In the genomic region with DNA sequence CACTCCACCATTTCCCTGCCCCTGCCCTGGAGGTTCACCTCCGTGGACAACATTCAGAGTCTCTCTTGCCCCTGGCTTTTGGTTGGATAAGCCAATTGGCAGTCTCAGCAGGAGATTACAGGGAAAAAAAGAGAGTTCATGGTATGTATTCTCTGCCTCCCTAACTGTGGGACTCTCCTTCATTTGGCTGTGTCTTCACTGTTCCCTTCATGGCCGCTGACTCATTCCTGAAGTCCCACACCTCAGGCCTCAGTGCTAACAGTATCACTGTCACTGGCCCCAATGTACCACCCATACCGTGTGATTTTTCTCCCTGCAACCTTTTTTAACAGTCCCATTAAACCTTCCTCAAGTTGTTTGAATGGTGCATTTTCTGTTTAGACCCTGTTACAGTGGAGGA, we compare ENCODE assay signal across 21 cellular contexts.
A peak's percentile ranks its signal among the peaks of the same experiment; 100 is the strongest.
DNase-seq lines count a peak whose midpoint lies in the region; FAIRE-seq and TF ChIP-seq lines count a peak whose summit lies in the region.
"Had no signal": no experiment of that assay in that cellular context is flagged by ENCODE, and none has a peak within 500 bp of the region (broad histone marks: within the 10 kb centered on the region; RNA-seq: fewer than 3 reads in every experiment).

No MANE protein-coding gene starts in this region.

- H4K20me1 ChIP-seq in GM23248 (ENCODE audit: insufficient read depth) = no peaks in the 10 kb centered on the region
- H4K20me1 ChIP-seq in neural progenitor cell (ENCODE audit: low read depth) = no peaks in the 10 kb centered on the region

- H3K4me3 ChIP-seq in GM23248 (no peak overlapping the region), neural progenitor cell (no peak overlapping the region)
- H3K4me3 ChIP-seq: hepatocyte, psoas muscle, vagina had no signal

- H3K4me2 ChIP-seq in GM23248 (ENCODE audit: unreplicated experiment) = no peak overlapping the region
- H3K4me2 ChIP-seq in neural progenitor cell = no peak overlapping the region
- H3K4me2 ChIP-seq: hepatocyte had no signal

- H3K4me1 ChIP-seq in GM23248 (ENCODE audit: insufficient read depth) (peaks cover 4% of the 10 kb centered on the region; the same call in 1 of the 2 replicates), neural progenitor cell (peaks cover 8% of the 10 kb centered on the region)
- H3K4me1 ChIP-seq: psoas muscle, vagina had no signal

- H3K36me3 Mint-ChIP-seq in neural progenitor cell = no peaks in the 10 kb centered on the region
- H3K36me3 Mint-ChIP-seq: activated naive CD4-positive, alpha-beta T cell treated with anti-CD3 and anti-CD28 coated beads, Interleukin-2, amount 50 U/mL, for 72 hours had no signal

- H3K27me3 ChIP-seq in GM23248 (replicated peaks; ENCODE audit: insufficient read depth) (no peaks in the 10 kb centered on the region), neural progenitor cell (no peaks in the 10 kb centered on the region)
- H3K27me3 ChIP-seq: hepatocyte, vagina had no signal

- H3K27ac ChIP-seq in GM23248 (no peak overlapping the region), neural progenitor cell (no peak overlapping the region)
- H3K27ac ChIP-seq: hepatocyte, psoas muscle, vagina had no signal

- TF ChIP-seq CTCF in GM13977 (IDR thresholded peaks at IDR 0.05; ENCODE audit: extremely low read depth, insufficient read depth, missing control alignments) (no peak), neural progenitor cell (IDR thresholded peaks at IDR 0.05) (no peak)

- in situ Hi-C loops in GM13977 (cut with MboI; ENCODE audit: low pct_unique_long_range_greater_than_20kb, low sequenced_read_pairs, unreplicated experiment) = no loop called here
- in situ Hi-C loops in GM23248 (cut with MboI) = loop anchor here (25.0 kb wide), 1 partner anchor 841 kb away; no protein-coding TSS in a partner anchor

- H3K4me3 Mint-ChIP-seq in neural progenitor cell = no peak overlapping the region
- H3K4me3 Mint-ChIP-seq: activated T-cell treated with anti-CD3 and anti-CD28 coated beads, Interleukin-2, amount 50 U/mL, for 72 hours; natural killer cell had no signal

- no peak overlapping the region for H3K9ac ChIP-seq in GM23248
- H3K9ac ChIP-seq in neural progenitor cell = no peak overlapping the region

- H2AFZ ChIP-seq in GM23248 (peak overlapping the region; percentile 36; the same call in 1 of the 2 replicates), neural progenitor cell (replicated peaks) (no peak overlapping the region)
- H2AFZ ChIP-seq: hepatocyte had no signal

- peaks cover 12% of the 10 kb centered on the region for H3K9me3 Mint-ChIP-seq in neural progenitor cell

- no peaks in the 10 kb centered on the region for H3K79me2 ChIP-seq in GM23248 (ENCODE audit: insufficient read depth)
- no peaks in the 10 kb centered on the region for H3K79me2 ChIP-seq in neural progenitor cell (ENCODE audit: low read depth)
- H3K79me2 ChIP-seq: hepatocyte had no signal

- H3K9me3 ChIP-seq in GM23248 (ENCODE audit: low read depth) (no peaks in the 10 kb centered on the region), neural progenitor cell (ENCODE audit: low read depth) (no peaks in the 10 kb centered on the region)
- H3K9me3 ChIP-seq: psoas muscle, vagina had no signal

- peaks cover 4% of the 10 kb centered on the region for H3K4me1 Mint-ChIP-seq in neural progenitor cell
- H3K4me1 Mint-ChIP-seq: natural killer cell had no signal

- DNase-seq in GM13977 (ENCODE audit: low spot score) (peak; percentile 12), GM23248 (no peak), NCI-H82 treated with DMSO at 0.1 percent for 48 hours (lab: John Stamatoyannopoulos, UW; ENCODE audit: unreplicated experiment) (peak; percentile 30), neural progenitor cell (ENCODE audit: low spot score) (peak; percentile 32), nucleus accumbens (lab: John Stamatoyannopoulos, UW) (no peak), HK-2 (ENCODE audit: unreplicated experiment) (no peak), GM19239 (ENCODE audit: insufficient read length, low spot score) (no peak)
- DNase-seq: activated CD4-positive, CD25-positive, alpha-beta regulatory T cell; activated CD8-positive, alpha-beta memory T cell treated with anti-CD3 and anti-CD28 coated beads for 24 hours; activated T-cell treated with anti-CD3 and anti-CD28 coated beads, Interleukin-2, amount 50 U/mL, for 72 hours; kidney; natural killer cell; NCI-H345; psoas muscle; small intestine; stimulated activated CD4-positive, alpha-beta T cell treated with anti-CD3 and anti-CD28 coated beads, Interleukin-4, amount 100 ng/mL, for 1 hour; T-helper 2 cell had no signal

- no peaks in the 10 kb centered on the region for H3K27me3 Mint-ChIP-seq in neural progenitor cell (ENCODE audit: insufficient read depth, low read depth)

- no peaks in the 10 kb centered on the region for H3K9me2 ChIP-seq in GM23248 (ENCODE audit: insufficient read depth)

- H3K27ac Mint-ChIP-seq in neural progenitor cell = no peak overlapping the region
- H3K27ac Mint-ChIP-seq: activated naive CD4-positive, alpha-beta T cell treated with anti-CD3 and anti-CD28 coated beads, Interleukin-2, amount 50 U/mL, for 72 hours; activated T-cell treated with anti-CD3 and anti-CD28 coated beads, Interleukin-2, amount 50 U/mL, for 72 hours; natural killer cell had no signal

- H3K36me3 ChIP-seq in GM23248 (ENCODE audit: low read depth) (no peaks in the 10 kb centered on the region), neural progenitor cell (no peaks in the 10 kb centered on the region)
- H3K36me3 ChIP-seq: vagina had no signal

- FAIRE-seq in GM19239 (lab: Jason Lieb, UNC) = no peak
- FAIRE-seq: HepG2, kidney, small intestine had no signal

- 30 to 45% methylated on average over 3 of the region's 3 CpGs for WGBS in GM23248 (ENCODE audit: low coverage in 1 of 2, low lambda C conversion rate in 2 of 2, missing lambda C conversion rate in 2 of 2), 2 experiments

- H3F3A ChIP-seq in GM23248 (ENCODE audit: insufficient read depth) = no peaks in the 10 kb centered on the region
- H3F3A ChIP-seq in neural progenitor cell (ENCODE audit: low read depth) = no peaks in the 10 kb centered on the region

Comparison
In these comparisons a context has a peak if more than half of its experiments do, and no peak if none do; other contexts are left out.
1. DNase-seq: peak in GM13977 (single experiment), NCI-H82 treated with DMSO at 0.1 percent for 48 hours (single experiment) and neural progenitor cell (single experiment); none in GM23248 (single experiment), nucleus accumbens (0 of 56), HK-2 (single experiment) and GM19239 (single experiment).